ENCODE assay signal across 1 cellular context in the genomic region with DNA sequence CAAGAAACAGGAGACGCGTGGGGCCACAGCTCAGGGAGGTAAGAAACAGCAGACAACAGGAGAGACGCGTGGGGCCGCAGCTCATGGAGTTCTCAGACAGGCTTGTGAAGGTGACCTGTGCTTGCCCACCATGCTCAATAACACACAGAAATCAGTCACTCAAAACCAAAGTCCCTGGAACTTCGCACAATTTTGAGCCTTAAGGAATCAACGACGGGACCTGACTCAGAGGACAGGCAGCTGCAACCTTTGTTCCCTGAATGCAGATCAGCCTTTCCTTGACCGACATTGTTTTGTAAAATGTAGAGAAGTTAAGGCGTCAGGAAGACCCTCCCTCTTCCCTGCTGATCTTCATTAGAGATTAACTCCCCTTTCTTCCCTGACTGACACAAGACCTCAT.
TF ChIP-seq lines count a peak whose summit lies in the region.

No MANE protein-coding gene starts in this region.

TF ChIP-seq in H1, 55 proteins besides CTCF, POLR2A, EP300 and RAD21:
- 0 out of 2 replicates have a peak, but pooled peaks have one; percentile 42 for TF ChIP-seq YY1 (IDR thresholded peaks at IDR 0.05; ENCODE audit: low read depth, low read length)
- TF ChIP-seq, protein P1, sequence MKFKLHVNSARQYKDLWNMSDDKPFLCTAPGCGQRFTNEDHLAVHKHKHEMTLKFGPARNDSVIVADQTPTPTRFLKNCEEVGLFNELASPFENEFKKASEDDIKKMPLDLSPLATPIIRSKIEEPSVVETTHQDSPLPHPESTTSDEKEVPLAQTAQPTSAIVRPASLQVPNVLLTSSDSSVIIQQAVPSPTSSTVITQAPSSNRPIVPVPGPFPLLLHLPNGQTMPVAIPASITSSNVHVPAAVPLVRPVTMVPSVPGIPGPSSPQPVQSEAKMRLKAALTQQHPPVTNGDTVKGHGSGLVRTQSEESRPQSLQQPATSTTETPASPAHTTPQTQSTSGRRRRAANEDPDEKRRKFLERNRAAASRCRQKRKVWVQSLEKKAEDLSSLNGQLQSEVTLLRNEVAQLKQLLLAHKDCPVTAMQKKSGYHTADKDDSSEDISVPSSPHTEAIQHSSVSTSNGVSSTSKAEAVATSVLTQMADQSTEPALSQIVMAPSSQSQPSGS (IDR thresholded peaks at IDR 0.05; ENCODE audit: low read length) = no peak
- TF ChIP-seq CHD2 (IDR thresholded peaks at IDR 0.05; ENCODE audit: low read length) = no peak
- TF ChIP-seq TAF1 (IDR thresholded peaks at IDR 0.05; ENCODE audit: low read depth, low read length) = peak; percentile 64; the same call in 1 of the 2 replicates
- TF ChIP-seq FOSL1 (IDR thresholded peaks at IDR 0.05; ENCODE audit: insufficient read depth, low read depth, low read length) = no peak
- TF ChIP-seq POLR2AphosphoS5 (IDR thresholded peaks at IDR 0.05; ENCODE audit: low read depth, low read length) = peak; percentile 55; the same call in 1 of the 2 replicates
- TF ChIP-seq CBX5 (IDR thresholded peaks at IDR 0.05; ENCODE audit: low read depth, low read length) = no peak
- TF ChIP-seq RBBP5 (IDR thresholded peaks at IDR 0.05; ENCODE audit: borderline replicate concordance, low read depth, low read length) = peak; percentile 54; the same call in 1 of the 2 replicates
- peak; percentile 82 for TF ChIP-seq NANOG (IDR thresholded peaks at IDR 0.05; ENCODE audit: insufficient read depth, low read depth, low read length, poor library complexity, severe bottlenecking)
- 0 out of 2 replicates have a peak, but pooled peaks have one; percentile 45 for TF ChIP-seq TCF12 (IDR thresholded peaks at IDR 0.05; ENCODE audit: low read depth, low read length)
- peak; percentile 61; the same call in 1 of the 2 replicates for TF ChIP-seq TBP (IDR thresholded peaks at IDR 0.05; ENCODE audit: low read depth, low read length)
- peak; percentile 81 for TF ChIP-seq ASH2L (IDR thresholded peaks at IDR 0.05; ENCODE audit: low read length)
- peak; percentile 63; the same call in 1 of the 2 replicates for TF ChIP-seq JUND (IDR thresholded peaks at IDR 0.05; ENCODE audit: low read length)
- TF ChIP-seq, protein P2, sequence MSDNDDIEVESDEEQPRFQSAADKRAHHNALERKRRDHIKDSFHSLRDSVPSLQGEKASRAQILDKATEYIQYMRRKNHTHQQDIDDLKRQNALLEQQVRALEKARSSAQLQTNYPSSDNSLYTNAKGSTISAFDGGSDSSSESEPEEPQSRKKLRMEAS (IDR thresholded peaks at IDR 0.05) = peak; percentile 27; the same call in 1 of the 2 replicates
- no peak for TF ChIP-seq CBX8 (IDR thresholded peaks at IDR 0.05; ENCODE audit: borderline replicate concordance, low read depth, low read length)
TF ChIP-seq in H1: peak in this region for 10.
